In genomic region chr9:15873573-15874177, GRCh38 we compare ENCODE assay signal across 9 cellular contexts.
DNase-seq lines count a peak whose midpoint lies in the region; ATAC-seq, FAIRE-seq and TF ChIP-seq lines count a peak whose summit lies in the region.
"Had no signal": no experiment of that assay in that cellular context is flagged by ENCODE, and none has a peak within 500 bp of the region (broad histone marks: within the 10 kb centered on the region; RNA-seq: fewer than 3 reads in every experiment).

No MANE protein-coding gene starts in this region.

- H3K9me3 ChIP-seq in RWPE2 (ENCODE audit: severe bottlenecking) = no peaks in the 10 kb centered on the region

- intact Hi-C loops in lower leg skin (cut with DNase I; ENCODE audit: low total_unique reads) = loop anchor here (10.0 kb wide), 1 partner anchor 1591 kb away; no protein-coding TSS in a partner anchor

- TF ChIP-seq CTCF in C4-2B (conservative IDR thresholded peaks at IDR 0.05) (peak; percentile 88), RWPE2 (IDR thresholded peaks at IDR 0.05; ENCODE audit: poor library complexity, severe bottlenecking) (peak; percentile 95), fibroblast of pulmonary artery (IDR thresholded peaks at IDR 0.05; ENCODE audit: low read length, missing control alignments) (peak; percentile 61), lower leg skin (IDR thresholded peaks at IDR 0.05) (no peak)

- no peaks in the 10 kb centered on the region for H3K4me1 ChIP-seq in RWPE2 (ENCODE audit: insufficient read depth, poor library complexity, severe bottlenecking)

- DNase-seq in HTR-8/SVneo (ENCODE audit: insufficient read length, low spot score) = peak; percentile 8
- DNase-seq in RWPE2 (ENCODE audit: low spot score) = no peak
- DNase-seq in fibroblast of pulmonary artery (ENCODE audit: low read depth) = peak; percentile 85
- peak; percentile 68 for DNase-seq in renal cortical epithelial cell (ENCODE audit: low read depth)
- DNase-seq in lower leg skin (ENCODE audit: low spot score in 2 of 2) = no peak
- no peak for DNase-seq in occipital lobe (lab: John Stamatoyannopoulos, UW)
- DNase-seq: naive B cell had no signal

- no peak overlapping the region for H3K27ac ChIP-seq in C4-2B
- H3K27ac ChIP-seq in RWPE2 (ENCODE audit: poor library complexity, severe bottlenecking) = no peak overlapping the region

- no peaks in the 10 kb centered on the region for H3K36me3 ChIP-seq in RWPE2 (ENCODE audit: low read depth)

- no peak for TF ChIP-seq POLR2A in lower leg skin (IDR thresholded peaks at IDR 0.05)

- no peak overlapping the region for H3K4me3 ChIP-seq in RWPE2 (ENCODE audit: severe bottlenecking)
- H3K4me3 ChIP-seq in fibroblast of pulmonary artery (replicated peaks; ENCODE audit: low read depth, low read length) = no peak overlapping the region
- no peak overlapping the region for H3K4me3 ChIP-seq in lower leg skin (ENCODE audit: low read depth, poor library complexity, severe bottlenecking)

- FAIRE-seq in HTR-8/SVneo (lab: Jason Lieb, UNC) = no peak

- peak; percentile 76 for ATAC-seq in GM18868 (IDR thresholded peaks at IDR 0.05; ENCODE audit: unreplicated experiment)
- ATAC-seq in RWPE2 (ENCODE audit: low read depth) = peak; percentile 50; the same call in 2 of the 3 replicates

- 4 to 5% methylated on average over 2 of the region's 2 CpGs for WGBS in lower leg skin, 2 donors

- no peaks in the 10 kb centered on the region for H3K27me3 ChIP-seq in RWPE2 (ENCODE audit: insufficient read depth, poor library complexity, severe bottlenecking)

Comparison
In these comparisons a context has a peak if more than half of its experiments do, and no peak if none do; other contexts are left out.
1. CTCF ChIP-seq: peak in C4-2B (single experiment), RWPE2 (single experiment) and fibroblast of pulmonary artery (single experiment); none in lower leg skin (0 of 3).
2. DNase-seq: peak in HTR-8/SVneo (single experiment), fibroblast of pulmonary artery (single experiment) and renal cortical epithelial cell (single experiment); none in RWPE2 (single experiment), lower leg skin (0 of 2) and occipital lobe (single experiment).